8 cellular contexts compared by ENCODE assay signal in genomic region chr7:29622335-29623265, GRCh38. TPM values are rescaled to one million over a fixed set of nuclear protein-coding genes. Genes with fewer than 3 reads are reported as not detected.
DNase-seq lines count a peak whose midpoint lies in the region; ATAC-seq, FAIRE-seq and TF ChIP-seq lines count a peak whose summit lies in the region.
"Had no signal": no experiment of that assay in that cellular context is flagged by ENCODE, and none has a peak within 500 bp of the region (broad histone marks: within the 10 kb centered on the region; RNA-seq: fewer than 3 reads in every experiment).

No MANE protein-coding gene starts in this region.

- BruUV-seq in endothelial cell of umbilical vein (replicated peaks; lab: Mats Ljungman, UMichigan), result no TSS peak

- H3K9me3 Mint-ChIP-seq in progenitor cell of endocrine pancreas (ENCODE audit: low read depth), result no peaks in the 10 kb centered on the region
- H3K9me3 Mint-ChIP-seq in nephron progenitor cell, result no peaks in the 10 kb centered on the region

- H3K27me3 Mint-ChIP-seq in progenitor cell of endocrine pancreas, result no peaks in the 10 kb centered on the region
- H3K27me3 Mint-ChIP-seq in nephron progenitor cell (ENCODE audit: low read depth, poor library complexity), result peaks cover 8% of the 10 kb centered on the region

- no peak for TF ChIP-seq CTCF in endothelial cell of umbilical vein (IDR thresholded peaks at IDR 0.05; ENCODE audit: extremely low read depth in 1 of 2, insufficient read depth in 1 of 2, low read depth in 1 of 2, low read length in 2 of 2)
- TF ChIP-seq CTCF in progenitor cell of endocrine pancreas (IDR thresholded peaks at IDR 0.05; ENCODE audit: unreplicated experiment), result no peak
- no peak for TF ChIP-seq CTCF in colonic mucosa (IDR thresholded peaks at IDR 0.05)
- TF ChIP-seq CTCF in gastrocnemius medialis (IDR thresholded peaks at IDR 0.05 in 4 of 5, conservative IDR thresholded peaks at IDR 0.05 in 1 of 5), result no peak
- no peak for TF ChIP-seq CTCF in nephron progenitor cell (IDR thresholded peaks at IDR 0.05)

- DNase-seq in GM04504 (ENCODE audit: low read depth) (peak; percentile 89), NCI-H460 (ENCODE audit: extremely low read depth, low read depth) (peak; percentile 78), endothelial cell of umbilical vein (ENCODE audit: low read depth, low spot score) (peak; percentile 91), progenitor cell of endocrine pancreas (ENCODE audit: low spot score, unreplicated experiment) (no peak), colonic mucosa (no peak), gastrocnemius medialis (no peak), nephron progenitor cell (no peak)

- no peaks in the 10 kb centered on the region for H3K79me2 ChIP-seq in endothelial cell of umbilical vein (ENCODE audit: control insufficient read depth, insufficient read depth, low read length)

- intact Hi-C loops in endothelial cell of umbilical vein (cut with micrococcal nuclease), result loop anchor here (2.0 to 5.0 kb wide), 2 partner anchors 55 to 62 kb away; no protein-coding TSS in a partner anchor
- intact Hi-C loops in colonic mucosa (cut with DNase I), result no loop called here
- intact Hi-C loops in gastrocnemius medialis (cut with DNase I; ENCODE audit: low total_unique reads), result no loop called here

- no peaks in the 10 kb centered on the region for H3K9me3 ChIP-seq in endothelial cell of umbilical vein (replicated peaks; ENCODE audit: control insufficient read depth, insufficient read depth, low read length)
- H3K9me3 ChIP-seq in colonic mucosa, result no peaks in the 10 kb centered on the region
- no peaks in the 10 kb centered on the region for H3K9me3 ChIP-seq in gastrocnemius medialis

- H3K9ac ChIP-seq in endothelial cell of umbilical vein (replicated peaks; ENCODE audit: extremely low read depth, insufficient read depth, low read length) (peak overlapping the region; percentile 11), colonic mucosa (ENCODE audit: low read depth in 2 of 2, low read length in 2 of 2) (no peak overlapping the region)

- in situ Hi-C loops in gastrocnemius medialis (cut with MboI; ENCODE audit: low sequenced_read_pairs in 4 of 4), result no loop called here

- CTCF ChIA-PET in endothelial cell of umbilical vein (lab: Charles Lee), result interaction anchor here (0.9 to 1.9 kb wide), 4 partner anchors 10 to 701 kb away, joined by 3 to 5 read pairs (median 4); no protein-coding TSS in a partner anchor

- H3K27ac Mint-ChIP-seq in progenitor cell of endocrine pancreas (peak overlapping the region; percentile 25), nephron progenitor cell (no peak overlapping the region)

- dilution Hi-C loops in endothelial cell of umbilical vein (cut with MboI; ENCODE audit: extremely low pct_ligation_motif_present, low sequenced_read_pairs), result no loop called here

- H3K4me1 Mint-ChIP-seq in progenitor cell of endocrine pancreas (ENCODE audit: low read depth), result peaks cover 6% of the 10 kb centered on the region
- H3K4me1 Mint-ChIP-seq in nephron progenitor cell, result no peaks in the 10 kb centered on the region

- peak overlapping the region; percentile 50 for H3K4me2 ChIP-seq in endothelial cell of umbilical vein (ENCODE audit: insufficient read depth, low read length)

- H3K36me3 Mint-ChIP-seq in progenitor cell of endocrine pancreas (ENCODE audit: insufficient read depth), result no peaks in the 10 kb centered on the region
- no peaks in the 10 kb centered on the region for H3K36me3 Mint-ChIP-seq in nephron progenitor cell (ENCODE audit: low read depth)

- ATAC-seq in gastrocnemius medialis, result no peak

- peaks cover 6% of the 10 kb centered on the region for H3K4me1 ChIP-seq in endothelial cell of umbilical vein (ENCODE audit: control insufficient read depth, extremely low read depth, insufficient read depth, low read length)
- no peaks in the 10 kb centered on the region for H3K4me1 ChIP-seq in colonic mucosa
- no peaks in the 10 kb centered on the region for H3K4me1 ChIP-seq in gastrocnemius medialis

- H3K4me3 ChIP-seq in endothelial cell of umbilical vein (replicated peaks in 1 of 3; ENCODE audit: insufficient read depth in 1 of 3, low read depth in 1 of 3, low read length in 3 of 3), result no peak overlapping the region
- no peak overlapping the region for H3K4me3 ChIP-seq in colonic mucosa
- no peak overlapping the region for H3K4me3 ChIP-seq in gastrocnemius medialis

- no peak overlapping the region for H3K4me3 Mint-ChIP-seq in progenitor cell of endocrine pancreas (ENCODE audit: low read depth)
- no peak overlapping the region for H3K4me3 Mint-ChIP-seq in nephron progenitor cell

- POLR2A ChIA-PET in endothelial cell of umbilical vein (lab: Charles Lee), result no interaction called here

- H3K27ac ChIP-seq in endothelial cell of umbilical vein (ENCODE audit: insufficient read depth, low read depth, low read length), result peak overlapping the region; percentile 53
- no peak overlapping the region for H3K27ac ChIP-seq in colonic mucosa
- no peak overlapping the region for H3K27ac ChIP-seq in gastrocnemius medialis

- no peaks in the 10 kb centered on the region for H3K36me3 ChIP-seq in endothelial cell of umbilical vein (ENCODE audit: control insufficient read depth in 2 of 2, extremely low read depth in 1 of 2, insufficient read depth in 2 of 2, low read length in 2 of 2)
- H3K36me3 ChIP-seq in colonic mucosa, result no peaks in the 10 kb centered on the region
- H3K36me3 ChIP-seq in gastrocnemius medialis, result no peaks in the 10 kb centered on the region

- H4K20me1 ChIP-seq in endothelial cell of umbilical vein (replicated peaks; ENCODE audit: control insufficient read depth, extremely low read depth, insufficient read depth, low read length), result no peaks in the 10 kb centered on the region

- H3K27me3 ChIP-seq in endothelial cell of umbilical vein (ENCODE audit: control insufficient read depth in 2 of 2, insufficient read depth in 2 of 2, low read length in 2 of 2) (no peaks in the 10 kb centered on the region), colonic mucosa (no peaks in the 10 kb centered on the region), gastrocnemius medialis (no peaks in the 10 kb centered on the region)

- no peaks in the 10 kb centered on the region for H3K9me1 ChIP-seq in endothelial cell of umbilical vein (replicated peaks; ENCODE audit: control insufficient read depth, extremely low read depth, insufficient read depth, low read length)

- FAIRE-seq in endothelial cell of umbilical vein (lab: Jason Lieb, UNC), result peak; percentile 95
- FAIRE-seq: GM18507 had no signal

- H2AFZ ChIP-seq in endothelial cell of umbilical vein (ENCODE audit: low read depth, low read length), result no peak overlapping the region

- TF ChIP-seq POLR2A in endothelial cell of umbilical vein (IDR thresholded peaks at IDR 0.05; ENCODE audit: low read depth, low read length) (no peak), gastrocnemius medialis (IDR thresholded peaks at IDR 0.05) (no peak)

TF ChIP-seq in endothelial cell of umbilical vein, 7 proteins besides CTCF, POLR2A, EP300 and RAD21:
- TF ChIP-seq MAX (IDR thresholded peaks at IDR 0.05; ENCODE audit: insufficient read depth, insufficient read length) (no peak), JUN (IDR thresholded peaks at IDR 0.05; ENCODE audit: borderline replicate concordance, insufficient read depth, insufficient read length, low read depth) (peak; percentile 87), FOS (IDR thresholded peaks at IDR 0.05; ENCODE audit: borderline replicate concordance, insufficient read depth, low read length) (peak; percentile 98), POLR2AphosphoS5 (IDR thresholded peaks at IDR 0.05; ENCODE audit: insufficient read depth, low read depth, low read length) (peak; percentile 59), EZH2 (IDR thresholded peaks at IDR 0.05; ENCODE audit: borderline replicate concordance, low read depth, low read length, severe bottlenecking) (no peak)

RNA-seq across cellular contexts. Expression of gene PRR15, which starts 59.0 kb away (rescaled TPM):
- total RNA-seq in NCI-H460 (2014; rRNA removed; shearing (Covaris generic)), result not detected in 2 replicates
- 0.07 TPM in 1 of 2 replicates, not detected in the other for polyA plus RNA-seq in NCI-H460 (2014; cell fraction: nucleus; rRNA removed)
- total RNA-seq in endothelial cell of umbilical vein (1.8 and 4.1 TPM in 2 replicates), progenitor cell of endocrine pancreas (13.0 and 16.0 TPM in 2 replicates), colonic mucosa (100 to 1,000 TPM; 129 to 194 TPM), gastrocnemius medialis (1 to 10 TPM in 1 of 4 donors, under 1 TPM in 1, not detected in 2; 0.20 to 1.3 TPM)
- polyA plus RNA-seq in endothelial cell of umbilical vein, result 5.0 and 6.3 TPM in 2 replicates
- polyA plus RNA-seq in endothelial cell of umbilical vein (2011; cell fraction: cytosol; rRNA removed), result 2.9 and 4.8 TPM in 2 replicates
- 2.1 and 2.5 TPM in 2 replicates for polyA plus RNA-seq in endothelial cell of umbilical vein (2011; cell fraction: nucleus; rRNA removed)
- polyA plus RNA-seq in endothelial cell of umbilical vein (2012), result 0.25 and 0.71 TPM in 2 replicates
- polyA minus RNA-seq in endothelial cell of umbilical vein, result 0.59 and 2.0 TPM in 2 replicates
- 0.92 TPM for polyA minus RNA-seq in endothelial cell of umbilical vein (2011; cell fraction: cytosol; rRNA and poly(A)+ RNA removed)
- polyA minus RNA-seq in endothelial cell of umbilical vein (2011; cell fraction: nucleus; rRNA and poly(A)+ RNA removed), result 0.43 and 1.1 TPM in 2 replicates

Comparison
In these comparisons a context has a peak if more than half of its experiments do, and no peak if none do; other contexts are left out.
1. DNase-seq: peak in GM04504 (single experiment), NCI-H460 (single experiment) and endothelial cell of umbilical vein (single experiment); none in progenitor cell of endocrine pancreas (single experiment), colonic mucosa (single experiment), gastrocnemius medialis (0 of 2) and nephron progenitor cell (single experiment).